29 cellular contexts compared by ENCODE assay signal in genomic region chr7:16455591-16455990, GRCh38. TPM values are rescaled to one million over a fixed set of nuclear protein-coding genes. Genes with fewer than 3 reads are reported as not detected.
"Had no signal": no experiment of that assay in that cellular context is flagged by ENCODE, and none has a peak within 500 bp of the region (broad histone marks: within the 10 kb centered on the region; RNA-seq: fewer than 3 reads in every experiment).

No MANE protein-coding gene starts in this region.

- H3K4me1 ChIP-seq: ascending aorta, body of pancreas had no signal

- H3K27ac ChIP-seq: ascending aorta, body of pancreas, PC-9 had no signal

- H3K36me3 Mint-ChIP-seq: activated CD8-positive, alpha-beta memory T cell treated with anti-CD3 and anti-CD28 coated beads, Interleukin-2, amount 10 ng/mL, durations not matched to agents 7 days and 5 days; activated naive CD4-positive, alpha-beta T cell treated with anti-CD3 and anti-CD28 coated beads, Interleukin-2, amount 50 U/mL, for 24 hours had no signal

- H3K9me3 ChIP-seq: ascending aorta, body of pancreas had no signal

- H3K36me3 ChIP-seq: ascending aorta had no signal

- ATAC-seq: activated CD8-positive, alpha-beta memory T cell treated with anti-CD3 and anti-CD28 coated beads, Interleukin-2, amount 10 ng/mL, durations not matched to agents 7 days and 5 days; activated naive CD8-positive, alpha-beta T cell treated with anti-CD3 and anti-CD28 coated beads, Interleukin-2, amount 50 U/mL, for 24 hours; body of pancreas had no signal

- H3K27me3 Mint-ChIP-seq: activated CD8-positive, alpha-beta memory T cell treated with anti-CD3 and anti-CD28 coated beads, Interleukin-2, amount 10 ng/mL, durations not matched to agents 7 days and 5 days; activated naive CD4-positive, alpha-beta T cell treated with anti-CD3 and anti-CD28 coated beads, Interleukin-2, amount 50 U/mL, for 24 hours; activated naive CD8-positive, alpha-beta T cell treated with anti-CD3 and anti-CD28 coated beads, Interleukin-2, amount 50 U/mL, for 24 hours; activated T-cell treated with anti-CD3 and anti-CD28 coated beads, Interleukin-2, amount 50 U/mL, for 24 hours had no signal

- H3K4me3 Mint-ChIP-seq: activated B cell treated with CpG ODN at 0.5 μM for 24 hours; activated CD4-positive, alpha-beta T cell treated with anti-CD3 and anti-CD28 coated beads, Interleukin-2, amount 10 ng/mL, durations not matched to agents 24 days and 14 days; activated CD8-positive, alpha-beta memory T cell treated with anti-CD3 and anti-CD28 coated beads, Interleukin-2, amount 10 ng/mL, durations not matched to agents 7 days and 5 days; activated naive CD4-positive, alpha-beta T cell treated with anti-CD3 and anti-CD28 coated beads, Interleukin-2, amount 50 U/mL, for 24 hours; activated naive CD8-positive, alpha-beta T cell treated with anti-CD3 and anti-CD28 coated beads, Interleukin-2, amount 50 U/mL, for 24 hours; activated T-cell treated with anti-CD3 and anti-CD28 coated beads, Interleukin-2, amount 50 U/mL, for 24 hours; activated T-helper 1 cell treated with anti-CD3 and anti-CD28 coated beads, Interleukin-12 subunit alpha, Interleukin-12 subunit beta, Interleukin-2, Interleukin-4 antibody, amounts not matched to agents 30 ng/mL and 10 ng/mL and 1 ng/mL, durations not matched to agents 14 hours and 24 hours and 36 hours had no signal

- H3K4me1 Mint-ChIP-seq: activated B cell treated with CpG ODN at 0.5 μM for 24 hours; activated CD4-positive, alpha-beta T cell treated with anti-CD3 and anti-CD28 coated beads, Interleukin-2, amount 10 ng/mL, durations not matched to agents 24 days and 14 days; activated naive CD4-positive, alpha-beta T cell treated with anti-CD3 and anti-CD28 coated beads, Interleukin-2, amount 50 U/mL, for 24 hours had no signal

- DNase-seq: activated B cell treated with CpG ODN at 0.5 μM for 24 hours; activated CD4-positive, alpha-beta T cell treated with anti-CD3 and anti-CD28 coated beads for 1 hour; activated CD4-positive, alpha-beta T cell treated with anti-CD3 and anti-CD28 coated beads, Interleukin-2, amount 10 ng/mL, durations not matched to agents 24 days and 14 days; activated CD4-positive, alpha-beta T cell treated with anti-CD3 and anti-CD28 coated beads, Interleukin-2, amount 50 U/mL, for 48 hours; activated CD8-positive, alpha-beta memory T cell treated with anti-CD3 and anti-CD28 coated beads, Interleukin-2, amount 10 ng/mL, durations not matched to agents 7 days and 5 days; activated effector memory CD4-positive, alpha-beta T cell treated with Interleukin-2 at 50 U/mL for 16 hours; activated naive CD4-positive, alpha-beta T cell; activated naive CD8-positive, alpha-beta T cell treated with anti-CD3 and anti-CD28 coated beads, Interleukin-2, amount 50 U/mL, for 24 hours; activated T-cell treated with anti-CD3 and anti-CD28 coated beads, Interleukin-2, amount 50 U/mL, for 24 hours; amniotic stem cell; body of pancreas; central memory CD4-positive, alpha-beta T cell; Karpas-422; MM.1S; NCI-H1048; NCI-H146; NCI-H187 treated with DMSO at 0.1 percent for 48 hours; NCI-H2171 treated with DMSO at 0.1 percent for 48 hours; NCI-H226; NCI-H526; NCI-H82; PC-9; SIG-M5; SW 1271 had no signal

- H3K9me3 Mint-ChIP-seq: activated B cell treated with CpG ODN at 0.5 μM for 24 hours; activated CD4-positive, alpha-beta T cell treated with anti-CD3 and anti-CD28 coated beads, Interleukin-2, amount 10 ng/mL, durations not matched to agents 24 days and 14 days; activated naive CD4-positive, alpha-beta T cell treated with anti-CD3 and anti-CD28 coated beads, Interleukin-2, amount 50 U/mL, for 24 hours; activated naive CD8-positive, alpha-beta T cell treated with anti-CD3 and anti-CD28 coated beads, Interleukin-2, amount 50 U/mL, for 24 hours; activated T-cell treated with anti-CD3 and anti-CD28 coated beads, Interleukin-2, amount 50 U/mL, for 24 hours; activated T-helper 1 cell treated with anti-CD3 and anti-CD28 coated beads, Interleukin-12 subunit alpha, Interleukin-12 subunit beta, Interleukin-2, Interleukin-4 antibody, amounts not matched to agents 30 ng/mL and 10 ng/mL and 1 ng/mL, durations not matched to agents 14 hours and 24 hours and 36 hours had no signal

- H3K27ac Mint-ChIP-seq: activated B cell treated with CpG ODN at 0.5 μM for 24 hours; activated CD4-positive, alpha-beta T cell treated with anti-CD3 and anti-CD28 coated beads, Interleukin-2, amount 10 ng/mL, durations not matched to agents 24 days and 14 days; activated CD8-positive, alpha-beta memory T cell treated with anti-CD3 and anti-CD28 coated beads, Interleukin-2, amount 10 ng/mL, durations not matched to agents 7 days and 5 days; activated naive CD4-positive, alpha-beta T cell treated with anti-CD3 and anti-CD28 coated beads, Interleukin-2, amount 50 U/mL, for 24 hours; activated naive CD8-positive, alpha-beta T cell treated with anti-CD3 and anti-CD28 coated beads, Interleukin-2, amount 50 U/mL, for 24 hours; activated T-cell treated with anti-CD3 and anti-CD28 coated beads, Interleukin-2, amount 50 U/mL, for 24 hours; activated T-helper 1 cell treated with anti-CD3 and anti-CD28 coated beads, Interleukin-12 subunit alpha, Interleukin-12 subunit beta, Interleukin-2, Interleukin-4 antibody, amounts not matched to agents 30 ng/mL and 10 ng/mL and 1 ng/mL, durations not matched to agents 14 hours and 24 hours and 36 hours had no signal

- FAIRE-seq: bronchial epithelial cell had no signal

- H3K27me3 ChIP-seq: ascending aorta, body of pancreas had no signal

- H3K4me3 ChIP-seq: ascending aorta, body of pancreas, PC-9 had no signal

RNA-seq across cellular contexts. Expression of gene SOSTDC1, which starts 9.9 kb away (rescaled TPM):
- total RNA-seq: activated B cell treated with CpG ODN at 0.5 μM for 24 hours; activated CD4-positive, alpha-beta T cell treated with anti-CD3 and anti-CD28 coated beads, Interleukin-2, amount 10 ng/mL, durations not matched to agents 24 days and 14 days; activated CD8-positive, alpha-beta memory T cell treated with anti-CD3 and anti-CD28 coated beads, Interleukin-2, amount 10 ng/mL, durations not matched to agents 7 days and 5 days; activated T-helper 1 cell treated with anti-CD3 and anti-CD28 coated beads, Interleukin-12 subunit alpha, Interleukin-12 subunit beta, Interleukin-2, Interleukin-4 antibody, amounts not matched to agents 30 ng/mL and 10 ng/mL and 1 ng/mL, durations not matched to agents 14 hours and 24 hours and 36 hours; ascending aorta; body of pancreas; bronchial epithelial cell; PC-9; T-helper 1 cell treated with Interleukin-12 subunit alpha and Interleukin-12 subunit beta and Interleukin-4 antibody, amounts not matched to agents 30 ng/mL and 1 ng/mL, for 36 hours had no signal

RNA-seq across cellular contexts. Expression of gene CRPPA, which starts 34.3 kb away (rescaled TPM):
- total RNA-seq: ascending aorta had no signal
